In genomic region chr10:35739998-35740397, GRCh38 we compare ENCODE assay signal across 1 cellular context.
TF ChIP-seq lines count a peak whose summit lies in the region.

No MANE protein-coding gene starts in this region.

TF ChIP-seq in WTC11, 78 proteins besides CTCF, POLR2A, EP300 and RAD21 (continued from another document):
- TF ChIP-seq ARID4B (CRISPR knock-in tag; IDR thresholded peaks at IDR 0.05; ENCODE audit: borderline replicate concordance) (no peak), HMGXB4 (CRISPR knock-in tag; IDR thresholded peaks at IDR 0.05) (no peak), GABPB1 (CRISPR knock-in tag; IDR thresholded peaks at IDR 0.05) (no peak), ERG (CRISPR knock-in tag; IDR thresholded peaks at IDR 0.05) (no peak), ZNF423 (CRISPR knock-in tag; IDR thresholded peaks at IDR 0.05) (no peak), ATF2 (CRISPR knock-in tag; IDR thresholded peaks at IDR 0.05; ENCODE audit: borderline replicate concordance, low read depth) (no peak), USF1 (CRISPR knock-in tag; IDR thresholded peaks at IDR 0.05) (no peak), CREB1 (CRISPR knock-in tag; IDR thresholded peaks at IDR 0.05) (no peak), IRF2 (CRISPR knock-in tag; IDR thresholded peaks at IDR 0.05; ENCODE audit: borderline replicate concordance, low read depth) (no peak), FOXJ3 (CRISPR knock-in tag; IDR thresholded peaks at IDR 0.05; ENCODE audit: borderline replicate concordance) (no peak), ZNF232 (CRISPR knock-in tag; IDR thresholded peaks at IDR 0.05) (no peak), ZBTB21 (CRISPR knock-in tag; IDR thresholded peaks at IDR 0.05; ENCODE audit: borderline replicate concordance) (no peak)
